34 cellular contexts compared by ENCODE assay signal in the genomic region with DNA sequence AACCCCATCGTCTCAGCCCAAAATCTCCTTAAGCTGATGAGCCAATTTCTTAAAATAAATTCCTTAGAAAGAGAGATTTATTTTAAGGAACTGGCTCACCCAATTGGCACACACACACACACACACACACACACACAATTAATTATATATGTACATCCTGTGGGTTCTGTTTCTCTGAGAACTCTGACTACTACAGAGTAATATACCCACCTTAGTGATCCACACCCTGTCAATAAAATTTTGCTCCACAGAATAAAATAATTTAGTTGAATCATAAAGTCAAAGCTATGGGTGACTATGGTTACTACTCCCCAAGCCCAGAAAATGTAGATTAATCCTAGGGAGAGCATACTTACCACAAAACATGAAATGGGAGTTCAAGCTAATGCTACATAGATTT.
"Had no signal": no experiment of that assay in that cellular context is flagged by ENCODE, and none has a peak within 500 bp of the region (broad histone marks: within the 10 kb centered on the region; RNA-seq: fewer than 3 reads in every experiment).

No MANE protein-coding gene starts in this region.

- DNase-seq: Karpas-422, Kasumi-1, KG1, MG63, MM.1S, MV-4-11, NCI-H1048, NCI-H1092, NCI-H1092 treated with DMSO at 0.1 percent for 48 hours, NCI-H1105, NCI-H1105 treated with DMSO at 0.1 percent for 48 hours, NCI-H1417, NCI-H1417 treated with DMSO at 0.1 percent for 48 hours, NCI-H1436, NCI-H1436 treated with DMSO at 0.1 percent for 48 hours, NCI-H146, NCI-H1694, NCI-H1694 treated with DMSO at 0.1 percent for 48 hours, NCI-H187, NCI-H187 treated with DMSO at 0.1 percent for 48 hours, NCI-H1930, NCI-H2029, NCI-H2029 treated with DMSO at 0.1 percent for 48 hours, NCI-H2081, NCI-H2081 treated with DMSO at 0.1 percent for 48 hours, NCI-H2107, NCI-H2171 treated with DMSO at 0.1 percent for 48 hours, NCI-H2227 treated with DMSO at 0.1 percent for 48 hours, NCI-H226, NCI-H446, NCI-H446 treated with DMSO at 0.1 percent for 48 hours, NCI-H510A, NCI-H510A treated with DMSO at 0.1 percent for 48 hours had no signal

- H3K4me3 ChIP-seq: MG63 had no signal

- H3K4me2 ChIP-seq: KMS-11 had no signal

- H3K9me3 ChIP-seq: MG63 had no signal

- H3K27ac ChIP-seq: KMS-11 had no signal

- H3K27me3 ChIP-seq: MG63 had no signal

- H3K36me3 ChIP-seq: MG63 had no signal
